Comparison of ENCODE assay signal across 8 cellular contexts in genomic region chr10:24463683-24464426, GRCh38.
DNase-seq lines count a peak whose midpoint lies in the region; ATAC-seq and TF ChIP-seq lines count a peak whose summit lies in the region.

No MANE protein-coding gene starts in this region.

- H3K9me3 Mint-ChIP-seq in immature natural killer cell, result peaks cover 0 to 1% (median 0%) of the 10 kb centered on the region in 6 donors

- H3K9ac ChIP-seq in DND-41 (ENCODE audit: low read depth, low read length) (no peak overlapping the region), adipocyte (ENCODE audit: low read length) (peak overlapping the region; percentile 36)

- no peak overlapping the region; the same call in 1 of the 2 replicates for H3K4me2 ChIP-seq in DND-41 (ENCODE audit: insufficient read depth, low read length)

- H3K79me2 ChIP-seq in DND-41 (ENCODE audit: insufficient read depth, low read length), result no peaks in the 10 kb centered on the region

- no peaks in the 10 kb centered on the region for H4K20me1 ChIP-seq in DND-41 (ENCODE audit: insufficient read depth, low read length)

- intact Hi-C loops in left lung (cut with DNase I), result no loop called here

- H3K36me3 Mint-ChIP-seq in immature natural killer cell, result no peaks in the 10 kb centered on the region

- DNase-seq in DND-41 (peak; percentile 38), adipocyte (ENCODE audit: low read depth) (peak; percentile 53), left lung (no peak), WERI-Rb-1 (no peak), immature natural killer cell (no peak), retina (no peak)

- ATAC-seq in DND-41 (ENCODE audit: insufficient read depth, low read depth) (peak; percentile 86), GM19452 (IDR thresholded peaks at IDR 0.05; ENCODE audit: unreplicated experiment) (peak; percentile 52), left lung (peak; percentile 6)

- H3K36me3 ChIP-seq in DND-41 (ENCODE audit: insufficient read depth, low read length) (no peaks in the 10 kb centered on the region), adipocyte (ENCODE audit: control insufficient read depth, insufficient read depth, low read length, severe bottlenecking) (no peaks in the 10 kb centered on the region), left lung (no peaks in the 10 kb centered on the region), WERI-Rb-1 (no peaks in the 10 kb centered on the region)

- peak overlapping the region; percentile 31; the same call in 1 of the 2 replicates for H2AFZ ChIP-seq in DND-41 (ENCODE audit: low read depth, low read length)

- TF ChIP-seq EP300 in Ishikawa (IDR thresholded peaks at IDR 0.05; ENCODE audit: borderline replicate concordance), result no peak

- H3K27me3 ChIP-seq in DND-41 (ENCODE audit: insufficient read depth, low read length, poor library complexity) (no peaks in the 10 kb centered on the region), adipocyte (replicated peaks; ENCODE audit: control insufficient read depth, insufficient read depth, low read length) (no peaks in the 10 kb centered on the region), left lung (no peaks in the 10 kb centered on the region), WERI-Rb-1 (ENCODE audit: insufficient read depth, low read depth, severe bottlenecking) (no peaks in the 10 kb centered on the region)

- no peak overlapping the region for H3K27ac Mint-ChIP-seq in immature natural killer cell

- H3K4me1 ChIP-seq in DND-41 (ENCODE audit: insufficient read depth, low read length), result peaks cover 13% of the 10 kb centered on the region
- peaks cover 43% of the 10 kb centered on the region for H3K4me1 ChIP-seq in adipocyte (ENCODE audit: control insufficient read depth, insufficient read depth, low read length)
- peaks cover 0 to 20% of the 10 kb centered on the region in 2 donors for H3K4me1 ChIP-seq in left lung

- peak overlapping the region in 2 of 5 donors; percentile 22 to 39 for H3K4me3 Mint-ChIP-seq in immature natural killer cell

- H3K27me3 Mint-ChIP-seq in immature natural killer cell (ENCODE audit: low read depth in 3 of 3), result peaks cover 0 to 2% (median 2%) of the 10 kb centered on the region in 3 donors

- H3K4me3 ChIP-seq in DND-41 (ENCODE audit: low read depth in 1 of 2, low read length in 2 of 2), result no peak overlapping the region
- H3K4me3 ChIP-seq in adipocyte (ENCODE audit: low read length), result peak overlapping the region; percentile 53
- no peak overlapping the region for H3K4me3 ChIP-seq in left lung
- H3K4me3 ChIP-seq in WERI-Rb-1 (ENCODE audit: low read depth, low read length), result no peak overlapping the region

- no peak for TF ChIP-seq CTCF in DND-41 (IDR thresholded peaks at IDR 0.05; ENCODE audit: borderline replicate concordance, extremely low read depth, low read length, poor library complexity, severe bottlenecking)
- TF ChIP-seq CTCF in left lung (IDR thresholded peaks at IDR 0.05), result no peak
- TF ChIP-seq CTCF in WERI-Rb-1 (IDR thresholded peaks at IDR 0.05; ENCODE audit: low read depth, low read length), result no peak

- TF ChIP-seq RAD21 in Ishikawa (IDR thresholded peaks at IDR 0.05; ENCODE audit: low read depth), result no peak

- H3K9me3 ChIP-seq in DND-41 (ENCODE audit: insufficient read depth, low read length, severe bottlenecking) (no peaks in the 10 kb centered on the region), adipocyte (ENCODE audit: control insufficient read depth, low read length) (no peaks in the 10 kb centered on the region), left lung (no peaks in the 10 kb centered on the region), WERI-Rb-1 (ENCODE audit: severe bottlenecking) (no peaks in the 10 kb centered on the region)

- H3K27ac ChIP-seq in DND-41 (ENCODE audit: low read length) (peak overlapping the region; percentile 35; the same call in 1 of the 2 replicates), left lung (peak overlapping the region; percentile 74 to 88), WERI-Rb-1 (no peak overlapping the region)

- H3K4me1 Mint-ChIP-seq in immature natural killer cell, result peaks cover 4 to 10% of the 10 kb centered on the region in 2 donors

TF ChIP-seq in Ishikawa, 13 proteins besides CTCF, POLR2A, EP300 and RAD21:
- TF ChIP-seq TCF12 (IDR thresholded peaks at IDR 0.05; ENCODE audit: low read depth), result 0 out of 2 replicates have a peak, but pooled peaks have one; percentile 18
- TF ChIP-seq REST (IDR thresholded peaks at IDR 0.05; ENCODE audit: low read depth), result no peak
- no peak for TF ChIP-seq ZBTB7A (IDR thresholded peaks at IDR 0.05; ENCODE audit: low read depth)
- TF ChIP-seq YY1 (IDR thresholded peaks at IDR 0.05; ENCODE audit: low read depth), result no peak
- peak; percentile 35; the same call in 1 of the 2 replicates for TF ChIP-seq NFIC (IDR thresholded peaks at IDR 0.05)

Comparison
In these comparisons a context has a peak if more than half of its experiments do, and no peak if none do; other contexts are left out.
1. ATAC-seq: peak in every context shown above with its lines; median percentile 86 in DND-41; 52 in GM19452; 6 in left lung.
2. DNase-seq: peak in DND-41 (single experiment) and adipocyte (single experiment); none in left lung (0 of 2), WERI-Rb-1 (single experiment), immature natural killer cell (0 of 3) and retina (single experiment).